2 cellular contexts compared by ENCODE assay signal in genomic region chr19:47013041-47013517, GRCh38.
TF ChIP-seq lines count a peak whose summit lies in the region.

No MANE protein-coding gene starts in this region.

TF ChIP-seq in HEK293T, 16 proteins besides CTCF, POLR2A, EP300 and RAD21:
- TF ChIP-seq L3MBTL2 (conservative IDR thresholded peaks at IDR 0.05) (no peak), ZNF384 (IDR thresholded peaks at IDR 0.05) (no peak), CTBP1 (IDR thresholded peaks at IDR 0.05; ENCODE audit: borderline replicate concordance) (no peak), NFRKB (IDR thresholded peaks at IDR 0.05) (no peak), HDGF (IDR thresholded peaks at IDR 0.05; ENCODE audit: borderline replicate concordance) (no peak), FOXA1 (IDR thresholded peaks at IDR 0.05) (no peak), SP1 (IDR thresholded peaks at IDR 0.05) (no peak), FOXM1 (IDR thresholded peaks at IDR 0.05; ENCODE audit: borderline replicate concordance) (no peak), FOXK2 (IDR thresholded peaks at IDR 0.05) (no peak), ELF4 (IDR thresholded peaks at IDR 0.05) (no peak), ARNT (IDR thresholded peaks at IDR 0.05) (no peak), TARDBP (IDR thresholded peaks at IDR 0.05) (no peak), BHLHE40 (IDR thresholded peaks at IDR 0.05; ENCODE audit: borderline replicate concordance) (no peak), PKNOX1 (IDR thresholded peaks at IDR 0.05) (no peak), SUZ12 (IDR thresholded peaks at IDR 0.05) (no peak), LEF1 (IDR thresholded peaks at IDR 0.05; ENCODE audit: borderline replicate concordance) (no peak)

TF ChIP-seq in endothelial cell of umbilical vein, 7 proteins besides CTCF, POLR2A, EP300 and RAD21:
- TF ChIP-seq FOS (IDR thresholded peaks at IDR 0.05; ENCODE audit: borderline replicate concordance, insufficient read depth, low read length) = no peak
- no peak for TF ChIP-seq JUN (IDR thresholded peaks at IDR 0.05; ENCODE audit: borderline replicate concordance, insufficient read depth, insufficient read length, low read depth)
- TF ChIP-seq MYC (IDR thresholded peaks at IDR 0.05; ENCODE audit: low read depth, low read length) = no peak
- no peak for TF ChIP-seq GATA2 (IDR thresholded peaks at IDR 0.05; ENCODE audit: insufficient read depth, insufficient read length, low read depth, low read length)
- TF ChIP-seq EZH2 (IDR thresholded peaks at IDR 0.05; ENCODE audit: borderline replicate concordance, low read depth, low read length, severe bottlenecking) = no peak
- TF ChIP-seq MAX (IDR thresholded peaks at IDR 0.05; ENCODE audit: insufficient read depth, insufficient read length) = no peak
- no peak for TF ChIP-seq POLR2AphosphoS5 (IDR thresholded peaks at IDR 0.05; ENCODE audit: insufficient read depth, low read depth, low read length)
